28 cellular contexts compared by ENCODE assay signal in genomic region chrX:54714424-54714823, GRCh38.
"Had no signal": no experiment of that assay in that cellular context is flagged by ENCODE, and none has a peak within 500 bp of the region (broad histone marks: within the 10 kb centered on the region; RNA-seq: fewer than 3 reads in every experiment).

No MANE protein-coding gene starts in this region.

- ATAC-seq: natural killer cell; psoas muscle; right cardiac atrium; sciatic nerve; stimulated activated memory B cell treated with anti-CD40 and anti-IgM and Interleukin-4, amounts not matched to agents 10 μg/mL and 1 μg/mL and 100 μg/mL, for 72 hours; stimulated activated naive CD8-positive, alpha-beta T cell treated with anti-CD3 and anti-CD28 coated beads, Interleukin-15, amount 100 ng/mL, for 72 hours; stimulated activated naive CD8-positive, alpha-beta T cell treated with anti-CD3 and anti-CD28 coated beads, Interleukin-15, Interleukin-2, amounts not matched to agents 100 U/mL and 50 U/mL, for 24 hours; upper lobe of right lung had no signal

- DNase-seq: natural killer cell; occipital lobe; ovary; posterior cingulate gyrus; psoas muscle; right cardiac atrium; spleen; stimulated activated CD4-positive, alpha-beta T cell treated with anti-CD3 and anti-CD28 coated beads, Interleukin-12 subunit alpha, Interleukin-12 subunit beta, amount 100 ng/mL, for 4 hours; stimulated activated CD4-positive, alpha-beta T cell treated with anti-CD3 and anti-CD28 coated beads, Interleukin-1b, Interleukin-23, amount 100 ng/mL, for 48 hours; stimulated activated CD4-positive, alpha-beta T cell treated with anti-CD3 and anti-CD28 coated beads, Interleukin-4, amount 100 ng/mL, for 1 hour; stimulated activated CD4-positive, alpha-beta T cell treated with anti-CD3 and anti-CD28 coated beads, Interleukin-4, amount 100 ng/mL, for 4 hours; stimulated activated CD8-positive, alpha-beta memory T cell treated with anti-CD3 and anti-CD28 coated beads, Interleukin-4, amount 100 ng/mL, for 48 hours; stimulated activated naive CD4-positive, alpha-beta T cell; stimulated activated naive CD8-positive, alpha-beta T cell treated with anti-CD3 and anti-CD28 coated beads, Interleukin-15, amount 100 ng/mL, for 72 hours; stimulated activated naive CD8-positive, alpha-beta T cell treated with anti-CD3 and anti-CD28 coated beads, Interleukin-15, Interleukin-2, amounts not matched to agents 100 U/mL and 50 U/mL, for 24 hours; substantia nigra; testis; tibial artery; transverse colon; upper lobe of right lung; uterus had no signal

- H2AFZ ChIP-seq: neural progenitor cell, parathyroid adenoma had no signal

- H3K4me2 ChIP-seq: neural progenitor cell, smooth muscle cell had no signal

- H3K79me2 ChIP-seq: parathyroid adenoma had no signal

- H3K4me1 ChIP-seq: neural progenitor cell, parathyroid adenoma, psoas muscle, spleen, suprapubic skin, testis, tibial artery, transverse colon, upper lobe of right lung, uterus had no signal

- H3K9ac ChIP-seq: neural progenitor cell, parathyroid adenoma had no signal

- H3K9me3 ChIP-seq: ovary, psoas muscle, spleen, suprapubic skin, testis, tibial artery, transverse colon, upper lobe of right lung, uterus had no signal

- H3K27ac ChIP-seq: neural progenitor cell, ovary, parathyroid adenoma, psoas muscle, skin epidermis, spleen, suprapubic skin, testis, tibial artery, transverse colon, upper lobe of right lung, uterus had no signal

- H3K4me3 ChIP-seq: neural progenitor cell, ovary, psoas muscle, skin epidermis, smooth muscle cell, spleen, suprapubic skin, testis, tibial artery, transverse colon, upper lobe of right lung, uterus had no signal

- H3K36me3 ChIP-seq: neural progenitor cell, ovary, spleen, suprapubic skin, tibial artery, transverse colon, upper lobe of right lung, uterus had no signal

- H3K27me3 ChIP-seq: neural progenitor cell, ovary, spleen, suprapubic skin, testis, tibial artery, transverse colon, upper lobe of right lung, uterus had no signal
